ENCODE assay signal across 11 cellular contexts in genomic region chr12:31887109-31887811, GRCh38.
DNase-seq lines count a peak whose midpoint lies in the region; ATAC-seq and TF ChIP-seq lines count a peak whose summit lies in the region.
"Had no signal": no experiment of that assay in that cellular context is flagged by ENCODE, and none has a peak within 500 bp of the region (broad histone marks: within the 10 kb centered on the region; RNA-seq: fewer than 3 reads in every experiment).

No MANE protein-coding gene starts in this region.

- peaks cover 56% of the 10 kb centered on the region for H3K4me1 Mint-ChIP-seq in activated naive CD4-positive, alpha-beta T cell treated with anti-CD3 and anti-CD28 coated beads, Interleukin-2, amount 50 U/mL, for 24 hours
- H3K4me1 Mint-ChIP-seq in activated B cell treated with CpG ODN at 0.5 μM for 24 hours, result peaks cover 76% of the 10 kb centered on the region
- peaks cover 61% of the 10 kb centered on the region for H3K4me1 Mint-ChIP-seq in stimulated activated memory B cell treated with anti-CD40 and anti-IgM and Interleukin-4, amounts not matched to agents 10 μg/mL and 1 μg/mL and 100 μg/mL, for 72 hours

- DNase-seq in activated naive CD4-positive, alpha-beta T cell (lab: John Stamatoyannopoulos, UW), result no peak
- no peak for DNase-seq in activated B cell treated with CpG ODN at 0.5 μM for 24 hours
- DNase-seq: colonic mucosa, NCI-H748 treated with DMSO at 0.1 percent for 48 hours, transverse colon had no signal

- H3K36me3 Mint-ChIP-seq in activated naive CD4-positive, alpha-beta T cell treated with anti-CD3 and anti-CD28 coated beads, Interleukin-2, amount 50 U/mL, for 24 hours, result peaks cover 28% of the 10 kb centered on the region
- H3K36me3 Mint-ChIP-seq in activated B cell treated with CpG ODN at 0.5 μM for 24 hours (ENCODE audit: low read depth), result peaks cover 64% of the 10 kb centered on the region
- H3K36me3 Mint-ChIP-seq in stimulated activated memory B cell treated with anti-CD40 and anti-IgM and Interleukin-4, amounts not matched to agents 10 μg/mL and 1 μg/mL and 100 μg/mL, for 72 hours, result peaks cover 49% of the 10 kb centered on the region

- peak overlapping the region; percentile 54 for H3K4me3 Mint-ChIP-seq in activated naive CD4-positive, alpha-beta T cell treated with anti-CD3 and anti-CD28 coated beads, Interleukin-2, amount 50 U/mL, for 24 hours
- H3K4me3 Mint-ChIP-seq in activated B cell treated with CpG ODN at 0.5 μM for 24 hours, result peak overlapping the region; percentile 89
- peak overlapping the region; percentile 92 for H3K4me3 Mint-ChIP-seq in stimulated activated memory B cell treated with anti-CD40 and anti-IgM and Interleukin-4, amounts not matched to agents 10 μg/mL and 1 μg/mL and 100 μg/mL, for 72 hours

- intact Hi-C loops in activated B cell treated with CpG ODN at 0.5 μM for 24 hours (cut with micrococcal nuclease), result loop anchor here (1.0 to 5.0 kb wide), 4 partner anchors 9 to 285 kb away; partner anchors contain the start of gene RESF1

- CTCF ChIA-PET in activated B cell treated with CpG ODN at 0.5 μM for 24 hours (lab: Charles Lee), result interaction anchor here (1.0 kb wide), 1 partner anchor 10 kb away, joined by 5 read pairs; no protein-coding TSS in a partner anchor

- peak; percentile 47 for ATAC-seq in HG02763 (IDR thresholded peaks at IDR 0.05; ENCODE audit: unreplicated experiment)
- peak; percentile 59 for ATAC-seq in activated B cell treated with CpG ODN at 0.5 μM for 24 hours (ENCODE audit: low read depth)
- ATAC-seq in stimulated activated memory B cell treated with anti-CD40 and anti-IgM and Interleukin-4, amounts not matched to agents 10 μg/mL and 1 μg/mL and 100 μg/mL, for 72 hours, result peak; percentile 81
- ATAC-seq in GM19035 (IDR thresholded peaks at IDR 0.05; ENCODE audit: unreplicated experiment), result no peak
- no peak for ATAC-seq in GM21737 (IDR thresholded peaks at IDR 0.05; ENCODE audit: unreplicated experiment)
- no peak for ATAC-seq in GM19455 (IDR thresholded peaks at IDR 0.05; ENCODE audit: unreplicated experiment)

- peak overlapping the region; percentile 65 for H3K27ac Mint-ChIP-seq in activated naive CD4-positive, alpha-beta T cell treated with anti-CD3 and anti-CD28 coated beads, Interleukin-2, amount 50 U/mL, for 24 hours
- peak overlapping the region; percentile 93 for H3K27ac Mint-ChIP-seq in activated B cell treated with CpG ODN at 0.5 μM for 24 hours
- H3K27ac Mint-ChIP-seq in stimulated activated memory B cell treated with anti-CD40 and anti-IgM and Interleukin-4, amounts not matched to agents 10 μg/mL and 1 μg/mL and 100 μg/mL, for 72 hours, result peak overlapping the region; percentile 97

- no peak for TF ChIP-seq CTCF in activated B cell treated with CpG ODN at 0.5 μM for 24 hours (IDR thresholded peaks at IDR 0.05)

- H3K27me3 Mint-ChIP-seq in activated naive CD4-positive, alpha-beta T cell treated with anti-CD3 and anti-CD28 coated beads, Interleukin-2, amount 50 U/mL, for 24 hours, result no peaks in the 10 kb centered on the region
- no peaks in the 10 kb centered on the region for H3K27me3 Mint-ChIP-seq in activated B cell treated with CpG ODN at 0.5 μM for 24 hours
- H3K27me3 Mint-ChIP-seq in stimulated activated memory B cell treated with anti-CD40 and anti-IgM and Interleukin-4, amounts not matched to agents 10 μg/mL and 1 μg/mL and 100 μg/mL, for 72 hours, result no peaks in the 10 kb centered on the region

- POLR2A ChIA-PET in activated B cell treated with CpG ODN at 0.5 μM for 24 hours (lab: Charles Lee), result interaction anchor here (0.6 to 3.9 kb wide), 18 partner anchors 9 to 205 kb away, joined by 3 to 36 read pairs (median 4); partner anchors contain the start of gene RESF1

- H3K9me3 Mint-ChIP-seq in activated naive CD4-positive, alpha-beta T cell treated with anti-CD3 and anti-CD28 coated beads, Interleukin-2, amount 50 U/mL, for 24 hours, result peaks cover 25% of the 10 kb centered on the region
- peaks cover 26% of the 10 kb centered on the region for H3K9me3 Mint-ChIP-seq in activated B cell treated with CpG ODN at 0.5 μM for 24 hours
- H3K9me3 Mint-ChIP-seq in stimulated activated memory B cell treated with anti-CD40 and anti-IgM and Interleukin-4, amounts not matched to agents 10 μg/mL and 1 μg/mL and 100 μg/mL, for 72 hours, result peaks cover 7% of the 10 kb centered on the region

Comparison
In these comparisons a context has a peak if more than half of its experiments do, and no peak if none do; other contexts are left out.
1. ATAC-seq: peak in HG02763 (single experiment), activated B cell treated with CpG ODN at 0.5 μM for 24 hours (single experiment) and stimulated activated memory B cell treated with anti-CD40 and anti-IgM and Interleukin-4, amounts not matched to agents 10 μg/mL and 1 μg/mL and 100 μg/mL, for 72 hours (single experiment); none in GM19035 (single experiment), GM21737 (single experiment) and GM19455 (single experiment).
2. Peak in every context shown above with its lines, with median percentiles within 50 percentile points of each other: H3K27ac Mint-ChIP-seq and H3K4me3 Mint-ChIP-seq.